8 cellular contexts compared by ENCODE assay signal in genomic region chr15:71800835-71801745, GRCh38. TPM values are rescaled to one million over a fixed set of nuclear protein-coding genes. Genes with fewer than 3 reads are reported as not detected.
DNase-seq lines count a peak whose midpoint lies in the region; ATAC-seq and TF ChIP-seq lines count a peak whose summit lies in the region.

No MANE protein-coding gene starts in this region.

- BruUV-seq in PC-3 (replicated peaks; lab: Mats Ljungman, UMichigan) = no TSS peak

- H2AFZ ChIP-seq in PC-3 (ENCODE audit: low read length) = no peak overlapping the region

- 0 out of 2 replicates have a peak overlapping the region, but pooled peaks have one; percentile 26 for H3K4me2 ChIP-seq in PC-3 (ENCODE audit: low read length)

- peak; percentile 83 for ATAC-seq in PC-3
- peak; percentile 93 for ATAC-seq in lower lobe of right lung
- peak; percentile 87 for ATAC-seq in aorta (ENCODE audit: low FRiP score)
- ATAC-seq in GM21381 (IDR thresholded peaks at IDR 0.05; ENCODE audit: unreplicated experiment) = no peak

- TF ChIP-seq CTCF in HL-60 (IDR thresholded peaks at IDR 0.05; ENCODE audit: insufficient read depth, low read length) (peak; percentile 59), PC-3 (conservative IDR thresholded peaks at IDR 0.05; ENCODE audit: low read depth, low read length) (peak; percentile 88), coronary artery (IDR thresholded peaks at IDR 0.05) (peak; percentile 85), lower lobe of right lung (IDR thresholded peaks at IDR 0.05) (peak; percentile 84)

- no peaks in the 10 kb centered on the region for H3K36me3 ChIP-seq in PC-3 (ENCODE audit: low read depth, low read length)
- H3K36me3 ChIP-seq in lower lobe of right lung = no peaks in the 10 kb centered on the region
- no peaks in the 10 kb centered on the region for H3K36me3 ChIP-seq in aorta (ENCODE audit: control insufficient read depth in 1 of 2, insufficient read depth in 2 of 2, low read length in 1 of 2)

- no peaks in the 10 kb centered on the region for H4K20me1 ChIP-seq in PC-3 (ENCODE audit: low read length)

- H3K9ac ChIP-seq in PC-3 (ENCODE audit: low read length) = peak overlapping the region; percentile 40

- intact Hi-C loops in PC-3 (cut with micrococcal nuclease) = loop anchor here (1.0 to 10.0 kb wide), 7 partner anchors 21 to 826 kb away; partner anchors contain the start of gene THSD4
- intact Hi-C loops in lower lobe of right lung (cut with DNase I) = loop anchor here (5.0 kb wide), 1 partner anchor 59 kb away; no protein-coding TSS in a partner anchor
- intact Hi-C loops in aorta (cut with DNase I) = loop anchor here (2.0 to 10.0 kb wide), 6 partner anchors 56 to 829 kb away; no protein-coding TSS in a partner anchor

- H3K27ac ChIP-seq in HL-60 (replicated peaks) (no peak overlapping the region), PC-3 (ENCODE audit: low read length) (peak overlapping the region; percentile 75), coronary artery (no peak overlapping the region), lower lobe of right lung (no peak overlapping the region), aorta (ENCODE audit: low read depth in 1 of 2, low read length in 2 of 2) (no peak overlapping the region)

- H3K4me3 ChIP-seq in HL-60 (replicated peaks; ENCODE audit: insufficient read depth, low read length) = no peak overlapping the region
- no peak overlapping the region for H3K4me3 ChIP-seq in PC-3 (ENCODE audit: low read length)
- no peak overlapping the region for H3K4me3 ChIP-seq in coronary artery
- H3K4me3 ChIP-seq in lower lobe of right lung = peak overlapping the region; percentile 10
- H3K4me3 ChIP-seq in aorta (ENCODE audit: low read length in 2 of 2) = no peak overlapping the region

- peak; percentile 61 for DNase-seq in DMS79 treated with DMSO at 0.1 percent for 48 hours (lab: John Stamatoyannopoulos, UW)
- peak; percentile 4 to 29 for DNase-seq in HL-60 (ENCODE audit: low read depth in 1 of 2, low spot score in 1 of 2)
- peak; percentile 88 for DNase-seq in PC-3
- DNase-seq in coronary artery (ENCODE audit: low spot score) = no peak
- DNase-seq in lower lobe of right lung = no peak
- no peak for DNase-seq in aorta
- no peak for DNase-seq in central memory CD4-positive, alpha-beta T cell

- CTCF ChIA-PET in PC-3 (lab: Charles Lee) = interaction anchor here (0.6 to 1.5 kb wide), 7 partner anchors 10 to 657 kb away, joined by 3 to 26 read pairs (median 4); no protein-coding TSS in a partner anchor

- POLR2A ChIA-PET in PC-3 (lab: Charles Lee; ENCODE audit: unreplicated experiment) = interaction anchor here (1.2 kb wide), 1 partner anchor 48 kb away, joined by 5 read pairs; no protein-coding TSS in a partner anchor

- H3K4me1 ChIP-seq in PC-3 (ENCODE audit: insufficient read depth, low read length) (peaks cover 18% of the 10 kb centered on the region), lower lobe of right lung (no peaks in the 10 kb centered on the region), aorta (ENCODE audit: control insufficient read depth in 1 of 2, insufficient read depth in 2 of 2, low read length in 2 of 2) (no peaks in the 10 kb centered on the region)

- H3K79me2 ChIP-seq in PC-3 (ENCODE audit: low read length) = no peaks in the 10 kb centered on the region

- WGBS in aorta, 2 donors = 37 to 39% methylated on average over 17 of the region's 17 CpGs

- H3K27me3 ChIP-seq in HL-60 (ENCODE audit: insufficient read depth, poor library complexity, severe bottlenecking) = no peaks in the 10 kb centered on the region
- H3K27me3 ChIP-seq in PC-3 (ENCODE audit: low read length) = no peaks in the 10 kb centered on the region
- no peaks in the 10 kb centered on the region for H3K27me3 ChIP-seq in lower lobe of right lung (ENCODE audit: low read depth)
- H3K27me3 ChIP-seq in aorta (ENCODE audit: control insufficient read depth in 1 of 2, insufficient read depth in 2 of 2, low read length in 1 of 2) = no peaks in the 10 kb centered on the region

- H3K9me2 ChIP-seq in PC-3 (replicated peaks; ENCODE audit: low read length) = no peaks in the 10 kb centered on the region

- H3K9me3 ChIP-seq in PC-3 (ENCODE audit: low read length) (no peaks in the 10 kb centered on the region), lower lobe of right lung (no peaks in the 10 kb centered on the region), aorta (ENCODE audit: control insufficient read depth, low read length) (no peaks in the 10 kb centered on the region)

- H3F3A ChIP-seq in PC-3 (ENCODE audit: low read length, unreplicated experiment) = no peaks in the 10 kb centered on the region

RNA-seq across cellular contexts. Expression of gene NR2E3, which starts 9.3 kb away (rescaled TPM):
- total RNA-seq in PC-3 (2014; rRNA removed) (0.35 and 0.77 TPM in 2 replicates), lower lobe of right lung (not detected), aorta (1 to 10 TPM in 1 of 2 donors, under 1 TPM in 1; 0.72 to 3.2 TPM)
- polyA plus RNA-seq in aorta = under 1 TPM; 0.25 to 0.46 TPM

Comparison
In these comparisons a context has a peak if more than half of its experiments do, and no peak if none do; other contexts are left out.
1. DNase-seq: peak in DMS79 treated with DMSO at 0.1 percent for 48 hours (single experiment), HL-60 (2 of 2) and PC-3 (single experiment); none in coronary artery (single experiment), lower lobe of right lung (single experiment), aorta (0 of 2) and central memory CD4-positive, alpha-beta T cell (single experiment).
2. Peak in every context shown above with its lines, with median percentiles within 50 percentile points of each other: CTCF ChIP-seq.